In genomic region chr9:133994359-133995011, GRCh38 we compare ENCODE assay signal across 8 cellular contexts. TPM values are rescaled to one million over a fixed set of nuclear protein-coding genes. Genes with fewer than 3 reads are reported as not detected.
DNase-seq lines count a peak whose midpoint lies in the region; ATAC-seq and TF ChIP-seq lines count a peak whose summit lies in the region.

No MANE protein-coding gene starts in this region.

- intact Hi-C loops in CD8-positive, alpha-beta T cell (cut with DNase I, micrococcal nuclease): loop anchor here (1.0 to 10.0 kb wide), 5 partner anchors 74 to 590 kb away; partner anchors contain the start of gene BRD3 (in 1 of the 2)
- intact Hi-C loops in PC-9 (cut with micrococcal nuclease; ENCODE audit: unreplicated experiment): loop anchor here (1.0 to 2.0 kb wide), 5 partner anchors 72 to 267 kb away; no protein-coding TSS in a partner anchor
- intact Hi-C loops in esophagus squamous epithelium (cut with DNase I): loop anchor here (5.0 kb wide), 1 partner anchor 202 kb away; no protein-coding TSS in a partner anchor

- H3K36me3 ChIP-seq in CD8-positive, alpha-beta T cell (ENCODE audit: insufficient read depth, low read length): no peaks in the 10 kb centered on the region
- H3K36me3 ChIP-seq in PC-9 (ENCODE audit: low read depth) (no peaks in the 10 kb centered on the region), esophagus squamous epithelium (no peaks in the 10 kb centered on the region)

- H3K79me2 ChIP-seq in PC-9 (ENCODE audit: low read depth): peaks cover 17% of the 10 kb centered on the region

- peak overlapping the region; percentile 64 for H3K4me3 Mint-ChIP-seq in CD8-positive, alpha-beta T cell
- peak overlapping the region; percentile 82 to 84 (median 83) for H3K4me3 Mint-ChIP-seq in nephron

- no peaks in the 10 kb centered on the region for H3K9me2 ChIP-seq in PC-9 (ENCODE audit: insufficient read depth)

- TF ChIP-seq POLR2A in esophagus squamous epithelium (IDR thresholded peaks at IDR 0.05): no peak

- peaks cover 8% of the 10 kb centered on the region for H3K27me3 Mint-ChIP-seq in CD8-positive, alpha-beta T cell (ENCODE audit: low read depth)
- peaks cover 5% of the 10 kb centered on the region for H3K27me3 Mint-ChIP-seq in nephron (ENCODE audit: low read depth)

- peak; percentile 58 to 87 (median 70) for DNase-seq in CD8-positive, alpha-beta T cell
- DNase-seq in PC-9: peak in 1 of 2 experiments; percentile 85
- DNase-seq in activated T-cell treated with anti-CD3 and anti-CD28 coated beads for 48 hours (ENCODE audit: low read depth): peak; percentile 74
- no peak for DNase-seq in esophagus squamous epithelium (lab: John Stamatoyannopoulos, UW)
- peak; percentile 68 for DNase-seq in stimulated activated naive CD4-positive, alpha-beta T cell treated with Interleukin-2 at 50 U/mL for 16 hours (lab: John Stamatoyannopoulos, UW)

- CTCF ChIA-PET in CD8-positive, alpha-beta T cell (lab: Charles Lee): interaction anchor here (0.7 to 5.4 kb wide), 42 partner anchors 8 to 892 kb away, joined by 3 to 161 read pairs (median 4); partner anchors contain the start of genes BRD3OS and SARDH
- CTCF ChIA-PET in PC-9 (lab: Charles Lee): interaction anchor here (0.6 to 3.0 kb wide), 9 partner anchors 20 to 279 kb away, joined by 3 to 27 read pairs (median 4); partner anchors contain the start of gene BRD3OS

- H3F3A ChIP-seq in PC-9 (ENCODE audit: insufficient read depth, low read depth): no peaks in the 10 kb centered on the region; the same call in 1 of the 2 replicates

- TF ChIP-seq CTCF in CD8-positive, alpha-beta T cell (IDR thresholded peaks at IDR 0.05): peak; percentile 90
- TF ChIP-seq CTCF in PC-9 (conservative IDR thresholded peaks at IDR 0.05) (peak; percentile 97), esophagus squamous epithelium (IDR thresholded peaks at IDR 0.05) (peak; percentile 98 to 99 (median 98)), nephron (IDR thresholded peaks at IDR 0.05; ENCODE audit: unreplicated experiment in 3 of 3) (peak; percentile 97 to 99 (median 97))

- no peak overlapping the region for H3K4me3 ChIP-seq in CD8-positive, alpha-beta T cell (ENCODE audit: low read depth, low read length)
- H3K4me3 ChIP-seq in PC-9 (no peak overlapping the region), esophagus squamous epithelium (no peak overlapping the region)

- 0 to 7% methylated on average over 3 to 7 of the region's 11 CpGs for WGBS in esophagus squamous epithelium, 2 donors

- H3K9me3 ChIP-seq in CD8-positive, alpha-beta T cell (ENCODE audit: low read length): no peaks in the 10 kb centered on the region
- H3K9me3 ChIP-seq in PC-9 (ENCODE audit: insufficient read depth, low read depth) (no peaks in the 10 kb centered on the region), esophagus squamous epithelium (no peaks in the 10 kb centered on the region)

- POLR2A ChIA-PET in CD8-positive, alpha-beta T cell (lab: Charles Lee): interaction anchor here (0.6 to 2.0 kb wide), 5 partner anchors 32 to 217 kb away, joined by 3 to 7 read pairs (median 4); no protein-coding TSS in a partner anchor
- POLR2A ChIA-PET in PC-9 (lab: Charles Lee; ENCODE audit: unreplicated experiment): interaction anchor here (0.6 kb wide), 1 partner anchor 454 kb away, joined by 3 read pairs; no protein-coding TSS in a partner anchor

- no TSS peak for BruUV-seq in PC-9 (replicated peaks; lab: Mats Ljungman, UMichigan)

- no peaks in the 10 kb centered on the region for H3K9me3 Mint-ChIP-seq in CD8-positive, alpha-beta T cell
- H3K9me3 Mint-ChIP-seq in nephron: no peaks in the 10 kb centered on the region

- peaks cover 15% of the 10 kb centered on the region for H3K4me1 ChIP-seq in CD8-positive, alpha-beta T cell (ENCODE audit: insufficient read depth, low read length)
- H3K4me1 ChIP-seq in PC-9 (replicated peaks; ENCODE audit: insufficient read depth) (peaks cover 17% of the 10 kb centered on the region), esophagus squamous epithelium (peaks cover 28 to 48% (median 36%) of the 10 kb centered on the region in 3 donors)

- H3K36me3 Mint-ChIP-seq in CD8-positive, alpha-beta T cell: no peaks in the 10 kb centered on the region
- H3K36me3 Mint-ChIP-seq in nephron (ENCODE audit: low read depth): no peaks in the 10 kb centered on the region

- peaks cover 16% of the 10 kb centered on the region for H4K20me1 ChIP-seq in PC-9 (ENCODE audit: insufficient read depth)

- H2AFZ ChIP-seq in PC-9: no peak overlapping the region

- H3K4me1 Mint-ChIP-seq in CD8-positive, alpha-beta T cell (ENCODE audit: low read depth): peaks cover 5% of the 10 kb centered on the region
- peaks cover 14% of the 10 kb centered on the region for H3K4me1 Mint-ChIP-seq in nephron

- ATAC-seq in CD8-positive, alpha-beta T cell: peak; percentile 45
- ATAC-seq in HG03175 (IDR thresholded peaks at IDR 0.05; ENCODE audit: unreplicated experiment): peak; percentile 24
- no peak for ATAC-seq in GM21360 (IDR thresholded peaks at IDR 0.05; ENCODE audit: unreplicated experiment)

- no peak overlapping the region for H3K27ac Mint-ChIP-seq in CD8-positive, alpha-beta T cell
- peak overlapping the region in 2 of 3 experiments; percentile 49 to 57 for H3K27ac Mint-ChIP-seq in nephron

- no peaks in the 10 kb centered on the region for H3K27me3 ChIP-seq in CD8-positive, alpha-beta T cell (ENCODE audit: insufficient read depth, low read length)
- no peaks in the 10 kb centered on the region for H3K27me3 ChIP-seq in PC-9 (ENCODE audit: insufficient read depth, low read depth)
- peaks cover 0 to 44% (median 0%) of the 10 kb centered on the region in 4 donors for H3K27me3 ChIP-seq in esophagus squamous epithelium

- H3K4me2 ChIP-seq in PC-9: no peak overlapping the region

- no peak overlapping the region for H3K27ac ChIP-seq in CD8-positive, alpha-beta T cell (ENCODE audit: low read depth, low read length)
- H3K27ac ChIP-seq in PC-9: no peak overlapping the region
- no peak overlapping the region for H3K27ac ChIP-seq in esophagus squamous epithelium

RNA-seq across cellular contexts. Expression of gene VAV2, which starts 2.4 kb away (rescaled TPM):
- total RNA-seq in CD8-positive, alpha-beta T cell: 1 to 10 TPM; 2.0 to 4.3 TPM
- total RNA-seq in PC-9 (2021) (36.0 and 36.5 TPM in 2 replicates), esophagus squamous epithelium (1 to 10 TPM; 3.8 to 7.6 (median 5.7) TPM)

RNA-seq across cellular contexts. Expression of gene BRD3OS, which starts 30.8 kb away (rescaled TPM):
- 1 to 10 TPM; 3.3 to 4.2 TPM for total RNA-seq in CD8-positive, alpha-beta T cell
- total RNA-seq in PC-9 (2021): 23.7 and 26.2 TPM in 2 replicates
- 1 to 10 TPM; 1.8 to 6.2 (median 4.3) TPM for total RNA-seq in esophagus squamous epithelium
